In genomic region chr2:56473524-56473923, GRCh38 we compare ENCODE assay signal across 22 cellular contexts.
"Had no signal": no experiment of that assay in that cellular context is flagged by ENCODE, and none has a peak within 500 bp of the region (broad histone marks: within the 10 kb centered on the region; RNA-seq: fewer than 3 reads in every experiment).

No MANE protein-coding gene starts in this region.

- H3K27me3 Mint-ChIP-seq: activated naive CD4-positive, alpha-beta T cell treated with anti-CD3 and anti-CD28 coated beads, Interleukin-2, amount 50 U/mL, for 24 hours; central memory CD8-positive, alpha-beta T cell had no signal

- H3K27ac ChIP-seq: WERI-Rb-1 had no signal

- DNase-seq: activated CD4-positive, alpha-beta T cell treated with anti-CD3 and anti-CD28 coated beads for 4 hours; activated CD8-positive, alpha-beta memory T cell treated with anti-CD3 and anti-CD28 coated beads, Interleukin-2, amount 50 U/mL, for 48 hours; activated CD8-positive, alpha-beta T cell treated with anti-CD3 and anti-CD28 coated beads, Interleukin-2, amount 10 ng/mL, durations not matched to agents 7 days and 5 days; activated effector memory CD4-positive, alpha-beta T cell treated with Interleukin-2 at 50 U/mL for 16 hours; activated naive CD4-positive, alpha-beta T cell; activated T-cell treated with anti-CD3 and anti-CD28 coated beads, Interleukin-2, amount 50 U/mL, for 1 hour; amygdala; MM.1S; NCI-H1105 treated with DMSO at 0.1 percent for 48 hours; NCI-H1436 treated with DMSO at 0.1 percent for 48 hours; NCI-H187; NCI-H2081; NCI-H510A treated with DMSO at 0.1 percent for 48 hours; PC-3; SIG-M5; T-helper 1 cell; WERI-Rb-1 had no signal

- H3K4me3 Mint-ChIP-seq: activated CD8-positive, alpha-beta T cell treated with anti-CD3 and anti-CD28 coated beads, Interleukin-2, amount 10 ng/mL, durations not matched to agents 7 days and 5 days; activated naive CD4-positive, alpha-beta T cell treated with anti-CD3 and anti-CD28 coated beads, Interleukin-2, amount 50 U/mL, for 24 hours; activated T-helper 1 cell treated with anti-CD3 and anti-CD28 coated beads, Interleukin-12 subunit alpha, Interleukin-12 subunit beta, Interleukin-2, Interleukin-4 antibody, amounts not matched to agents 30 ng/mL and 10 ng/mL and 1 ng/mL, durations not matched to agents 14 hours and 24 hours and 36 hours; brain; central memory CD8-positive, alpha-beta T cell had no signal

- H3K4me1 Mint-ChIP-seq: activated naive CD4-positive, alpha-beta T cell treated with anti-CD3 and anti-CD28 coated beads, Interleukin-2, amount 50 U/mL, for 24 hours; brain; central memory CD8-positive, alpha-beta T cell had no signal

- H3K36me3 ChIP-seq: WERI-Rb-1 had no signal

- H3K9me3 Mint-ChIP-seq: activated T-helper 1 cell treated with anti-CD3 and anti-CD28 coated beads, Interleukin-12 subunit alpha, Interleukin-12 subunit beta, Interleukin-2, Interleukin-4 antibody, amounts not matched to agents 30 ng/mL and 10 ng/mL and 1 ng/mL, durations not matched to agents 14 hours and 24 hours and 36 hours had no signal

- ATAC-seq: activated CD4-positive, CD25-positive, alpha-beta regulatory T cell treated with anti-CD3 and anti-CD28 coated beads, Interleukin-2, amount 50 U/mL, for 24 hours; activated CD8-positive, alpha-beta T cell treated with anti-CD3 and anti-CD28 coated beads, Interleukin-2, amount 10 ng/mL, durations not matched to agents 7 days and 5 days; PC-3 had no signal

- H3K27ac Mint-ChIP-seq: activated CD8-positive, alpha-beta T cell treated with anti-CD3 and anti-CD28 coated beads, Interleukin-2, amount 10 ng/mL, durations not matched to agents 7 days and 5 days; activated naive CD4-positive, alpha-beta T cell treated with anti-CD3 and anti-CD28 coated beads, Interleukin-2, amount 50 U/mL, for 24 hours; activated T-helper 1 cell treated with anti-CD3 and anti-CD28 coated beads, Interleukin-12 subunit alpha, Interleukin-12 subunit beta, Interleukin-2, Interleukin-4 antibody, amounts not matched to agents 30 ng/mL and 10 ng/mL and 1 ng/mL, durations not matched to agents 14 hours and 24 hours and 36 hours; brain had no signal

- H3K36me3 Mint-ChIP-seq: activated naive CD4-positive, alpha-beta T cell treated with anti-CD3 and anti-CD28 coated beads, Interleukin-2, amount 50 U/mL, for 24 hours; brain had no signal
